Comparison of ENCODE assay signal across 21 cellular contexts in genomic region chr16:46903255-46903905, GRCh38. TPM values are rescaled to one million over a fixed set of nuclear protein-coding genes. Genes with fewer than 3 reads are reported as not detected.
DNase-seq lines count a peak whose midpoint lies in the region; ATAC-seq, FAIRE-seq and TF ChIP-seq lines count a peak whose summit lies in the region.
"Had no signal": no experiment of that assay in that cellular context is flagged by ENCODE, and none has a peak within 500 bp of the region (broad histone marks: within the 10 kb centered on the region; RNA-seq: fewer than 3 reads in every experiment).

No MANE protein-coding gene starts in this region.

- H3K4me3 ChIP-seq in HepG2 (replicated peaks in 1 of 3; ENCODE audit: insufficient read depth in 1 of 3, low read depth in 2 of 3, low read length in 3 of 3) (no peak overlapping the region), right lobe of liver (no peak overlapping the region), esophagus (ENCODE audit: low read depth in 1 of 2, low read length in 2 of 2) (no peak overlapping the region), mucosa of descending colon (no peak overlapping the region), transverse colon (no peak overlapping the region)
- H3K4me3 ChIP-seq: A549 had no signal

- no peak overlapping the region for H3K9ac ChIP-seq in HepG2 (ENCODE audit: insufficient read depth, low read depth, low read length)

- H3K4me1 ChIP-seq in HepG2 (ENCODE audit: insufficient read depth, low read length) (peaks cover 33% of the 10 kb centered on the region), right lobe of liver (no peaks in the 10 kb centered on the region), esophagus (ENCODE audit: control insufficient read depth in 2 of 2, insufficient read depth in 2 of 2, low read length in 1 of 2) (peaks cover 13 to 35% of the 10 kb centered on the region in 2 donors), mucosa of descending colon (ENCODE audit: low read depth) (peaks cover 6% of the 10 kb centered on the region), transverse colon (peaks cover 0 to 20% (median 16%) of the 10 kb centered on the region in 4 donors)
- H3K4me1 ChIP-seq: A549 had no signal

- no peaks in the 10 kb centered on the region for H3K9me3 Mint-ChIP-seq in HFFc6
- H3K9me3 Mint-ChIP-seq: CD4-positive, alpha-beta T cell had no signal

- TF ChIP-seq POLR2A in HepG2 (IDR thresholded peaks at IDR 0.05; ENCODE audit: insufficient read depth in 1 of 2, low read depth in 2 of 2, low read length in 2 of 2) (no peak; a peak in 1 of 4 replicates), right lobe of liver (IDR thresholded peaks at IDR 0.05) (no peak), transverse colon (IDR thresholded peaks at IDR 0.05) (no peak)

- CTCF ChIA-PET in HepG2 (lab: Yijun Ruan, JAX; ENCODE audit: low intra/inter-chr PET ratio, low total read pairs): no interaction called here

- no peak for FAIRE-seq in HepG2 (lab: Jason Lieb, UNC)
- FAIRE-seq in frontal cortex (lab: Jason Lieb, UNC): no peak
- FAIRE-seq: A549 had no signal

- POLR2A ChIA-PET in HepG2 (lab: Yijun Ruan, JAX): interaction anchor here (1.6 to 11.7 kb wide), 2 partner anchors 18 to 39 kb away, joined by 5 to 133 read pairs; partner anchors contain the start of gene GPT2

- no peak for DNase-seq in HepG2 (ENCODE audit: low spot score)
- DNase-seq in right lobe of liver: no peak
- DNase-seq in mucosa of descending colon: peak in 2 of 3 donors; percentile 62 to 79
- peak; percentile 74 for DNase-seq in transverse colon
- no peak for DNase-seq in HFFc6
- DNase-seq in frontal cortex (ENCODE audit: low spot score in 2 of 2): no peak
- DNase-seq: AML-193; Calu3; CD4-positive, alpha-beta T cell; DMS79 treated with DMSO at 0.1 percent for 48 hours; GF-D8; GOT3; H7; IMR-90 had no signal

- no peaks in the 10 kb centered on the region for H3K27me3 ChIP-seq in HepG2 (ENCODE audit: control insufficient read depth in 1 of 2, insufficient read depth in 2 of 2, low read length in 2 of 2)
- no peaks in the 10 kb centered on the region for H3K27me3 ChIP-seq in right lobe of liver
- no peaks in the 10 kb centered on the region for H3K27me3 ChIP-seq in esophagus (ENCODE audit: control insufficient read depth in 1 of 2, insufficient read depth in 2 of 2, low read length in 2 of 2)
- no peaks in the 10 kb centered on the region for H3K27me3 ChIP-seq in transverse colon

- H3K4me2 ChIP-seq in HepG2 (ENCODE audit: low read depth, low read length): no peak overlapping the region
- H3K4me2 ChIP-seq: A549 had no signal

- intact Hi-C loops in HepG2 (cut with micrococcal nuclease; ENCODE audit: unreplicated experiment): no loop called here
- intact Hi-C loops in right lobe of liver (cut with DNase I): no loop called here
- intact Hi-C loops in mucosa of descending colon (cut with DNase I, micrococcal nuclease): no loop called here
- intact Hi-C loops in transverse colon (cut with DNase I; ENCODE audit: low total_unique reads): no loop called here

- TF ChIP-seq EP300 in HepG2 (IDR thresholded peaks at IDR 0.05; ENCODE audit: low read depth in 2 of 2, low read length in 2 of 2) (no peak), HepG2 (CRISPR knock-in tag; IDR thresholded peaks at IDR 0.05; ENCODE audit: borderline replicate concordance) (no peak), transverse colon (IDR thresholded peaks at IDR 0.05; ENCODE audit: low read depth) (no peak)

- H2AFZ ChIP-seq in HepG2 (ENCODE audit: low read length): no peak overlapping the region

- peaks cover 7% of the 10 kb centered on the region; the same call in 1 of the 2 replicates for H3K36me3 Mint-ChIP-seq in HFFc6 (ENCODE audit: low read depth)

- WGBS in HepG2 (ENCODE audit: low lambda C conversion rate): 96% methylated on average over 5 of the region's 5 CpGs
- WGBS in right lobe of liver (ENCODE audit: insufficient coverage, low coverage, low lambda C conversion rate, missing lambda C conversion rate): 89% methylated on average over 5 of the region's 5 CpGs
- WGBS in esophagus, 2 donors: 69 to 72% methylated on average over 5 of the region's 5 CpGs
- 56 to 57% methylated on average over 4 to 5 of the region's 5 CpGs for WGBS in transverse colon (ENCODE audit: low coverage in 1 of 2), 2 donors

- in situ Hi-C loops in HepG2 (cut with HindIII; ENCODE audit: extremely low pct_ligation_motif_present, low pct_unique_long_range_greater_than_20kb): no loop called here
- in situ Hi-C loops in transverse colon (cut with MboI; ENCODE audit: low pct_ligation_motif_present in 1 of 4, low pct_unique_long_range_greater_than_20kb in 1 of 4, low sequenced_read_pairs in 3 of 4): no loop called here

- no peak for TF ChIP-seq RAD21 in HepG2 (CRISPR knock-in tag; IDR thresholded peaks at IDR 0.05)

- H3K79me2 ChIP-seq in HepG2 (ENCODE audit: insufficient read depth, low read length): peaks cover 11% of the 10 kb centered on the region

- peaks cover 28% of the 10 kb centered on the region; the same call in 1 of the 2 replicates for H4K20me1 ChIP-seq in HepG2 (ENCODE audit: insufficient read depth, low read length)

- no peaks in the 10 kb centered on the region for H3K9me3 ChIP-seq in HepG2 (ENCODE audit: low read length)
- no peaks in the 10 kb centered on the region for H3K9me3 ChIP-seq in right lobe of liver
- H3K9me3 ChIP-seq in esophagus (ENCODE audit: control insufficient read depth in 2 of 2, insufficient read depth in 1 of 2, low read depth in 1 of 2, low read length in 1 of 2): no peaks in the 10 kb centered on the region
- no peaks in the 10 kb centered on the region for H3K9me3 ChIP-seq in mucosa of descending colon
- no peaks in the 10 kb centered on the region for H3K9me3 ChIP-seq in transverse colon
- H3K9me3 ChIP-seq: A549 had no signal

- H3K4me3 Mint-ChIP-seq in HFFc6: no peak overlapping the region
- H3K4me3 Mint-ChIP-seq: CD4-positive, alpha-beta T cell had no signal

- ATAC-seq in HepG2 (no peak), right lobe of liver (no peak), mucosa of descending colon (peak; percentile 95), GM19397 (IDR thresholded peaks at IDR 0.05; ENCODE audit: unreplicated experiment) (no peak)
- ATAC-seq: A549, HCT116 had no signal

- no peak overlapping the region for H3K27ac Mint-ChIP-seq in HFFc6
- H3K27ac Mint-ChIP-seq: CD4-positive, alpha-beta T cell had no signal

- peaks cover 70 to 85% of the 10 kb centered on the region in 2 experiments for H3K36me3 ChIP-seq in HepG2 (replicated peaks in 1 of 2; ENCODE audit: control insufficient read depth in 1 of 2, insufficient read depth in 2 of 2, low read length in 2 of 2)
- peaks cover 0 to 55% (median 20%) of the 10 kb centered on the region in 4 donors for H3K36me3 ChIP-seq in right lobe of liver
- H3K36me3 ChIP-seq in esophagus (ENCODE audit: control insufficient read depth in 2 of 2, insufficient read depth in 2 of 2, low read length in 1 of 2): peaks cover 10 to 25% of the 10 kb centered on the region in 2 donors
- H3K36me3 ChIP-seq in mucosa of descending colon (ENCODE audit: low read depth): no peaks in the 10 kb centered on the region
- H3K36me3 ChIP-seq in transverse colon: no peaks in the 10 kb centered on the region

- H3K27ac ChIP-seq in HepG2 (ENCODE audit: extremely low read length, insufficient read depth, low read length) (peak overlapping the region; percentile 4), right lobe of liver (no peak overlapping the region), esophagus (ENCODE audit: low read depth in 2 of 2, low read length in 1 of 2) (peak overlapping the region; percentile 52 to 86), transverse colon (peak overlapping the region; percentile 61 to 78 (median 72))
- H3K27ac ChIP-seq: 22Rv1, A549, C4-2B, HL-60 had no signal

- H3K4me1 Mint-ChIP-seq in HFFc6 (ENCODE audit: low read depth): peaks cover 12% of the 10 kb centered on the region

- H3K27me3 Mint-ChIP-seq in HFFc6 (ENCODE audit: insufficient read depth): peaks cover 2% of the 10 kb centered on the region; the same call in 1 of the 2 replicates
- H3K27me3 Mint-ChIP-seq: CD4-positive, alpha-beta T cell had no signal

- TF ChIP-seq CTCF in HepG2 (CRISPR knock-in tag; IDR thresholded peaks at IDR 0.05): no peak
- no peak for TF ChIP-seq CTCF in right lobe of liver (IDR thresholded peaks at IDR 0.05)
- TF ChIP-seq CTCF in mucosa of descending colon (IDR thresholded peaks at IDR 0.05): no peak
- TF ChIP-seq CTCF in transverse colon (IDR thresholded peaks at IDR 0.05): no peak
- no peak for TF ChIP-seq CTCF in HFFc6 (IDR thresholded peaks at IDR 0.05)

- BruUV-seq in HepG2 (replicated peaks; lab: Mats Ljungman, UMichigan): no TSS peak

TF ChIP-seq in HepG2, 621 proteins besides CTCF, POLR2A, EP300 and RAD21 (continues in another document):
- TF ChIP-seq ZNF354B (CRISPR knock-in tag; IDR thresholded peaks at IDR 0.05): no peak

RNA-seq across cellular contexts. Expression of gene GPT2, which starts 19.2 kb away (rescaled TPM):
- total RNA-seq in HepG2 (2016; rRNA removed; fragmentation: Illumina TruSeq; extraction: Trizol) (130 and 138 TPM in 2 replicates), right lobe of liver (100 to 1,000 TPM in 2 of 6 experiments, 10 to 100 TPM in 4; 30.8 to 163 (median 92.0) TPM), mucosa of descending colon (10 to 100 TPM in 2 of 3 donors, 1 to 10 TPM in 1; 9.2 to 20.8 (median 10.5) TPM), transverse colon (10 to 100 TPM; 10.9 to 29.5 (median 16.9) TPM), frontal cortex (19.6 TPM)
- total RNA-seq in HepG2 (2016; cell fraction: cytosol; rRNA removed; fragmentation: Illumina TruSeq; extraction: Trizol; ENCODE audit: low read depth): 22.1 and 23.2 TPM in 2 replicates
- 114 and 146 TPM in 2 replicates for total RNA-seq in HepG2 (2016; cell fraction: insoluble cytoplasmic fraction; rRNA removed; fragmentation: Illumina TruSeq; extraction: Trizol)
- 63.0 and 65.0 TPM in 2 replicates for total RNA-seq in HepG2 (2016; cell fraction: membrane; rRNA removed; fragmentation: Illumina TruSeq; extraction: Trizol)
- 59.4 and 71.5 TPM in 2 replicates for total RNA-seq in HepG2 (2016; cell fraction: nucleus; rRNA removed; fragmentation: Illumina TruSeq; extraction: Trizol)
- polyA plus RNA-seq in HepG2 (2011; rRNA removed) (267 and 269 TPM in 2 replicates), esophagus (10 to 100 TPM; 53.8 to 65.8 TPM)
- 182 and 277 TPM in 2 replicates for polyA plus RNA-seq in HepG2 (2011; cell fraction: cytosol; rRNA removed)
- polyA plus RNA-seq in HepG2 (2011; cell fraction: nucleus; rRNA removed): 334 and 385 TPM in 2 replicates
- polyA plus RNA-seq in HepG2 (2012): 220 and 249 TPM in 2 replicates
- polyA plus RNA-seq in HepG2 (2016; cell fraction: cytosol; fragmentation: Illumina TruSeq; extraction: Trizol; ENCODE audit: low read depth): 21.5 and 27.7 TPM in 2 replicates
- 122 and 156 TPM in 2 replicates for polyA plus RNA-seq in HepG2 (2016; cell fraction: insoluble cytoplasmic fraction; fragmentation: Illumina TruSeq; extraction: Trizol; ENCODE audit: low read depth)
- polyA plus RNA-seq in HepG2 (2016; cell fraction: membrane; fragmentation: Illumina TruSeq; extraction: Trizol; ENCODE audit: low read depth): 42.5 and 45.9 TPM in 2 replicates
- 148 and 163 TPM in 2 replicates for polyA plus RNA-seq in HepG2 (2016; cell fraction: nucleus; fragmentation: Illumina TruSeq; extraction: Trizol; ENCODE audit: insufficient read depth, low read depth)
- polyA minus RNA-seq in HepG2 (2011; rRNA and poly(A)+ RNA removed; ENCODE audit: low replicate concordance): 33.0 and 786 TPM in 2 replicates
- 198 TPM in 2 replicates for polyA minus RNA-seq in HepG2 (2011; cell fraction: cytosol; rRNA and poly(A)+ RNA removed)
- 79.2 and 86.4 TPM in 2 replicates for polyA minus RNA-seq in HepG2 (2011; cell fraction: nucleus; rRNA and poly(A)+ RNA removed)
- total RNA-seq in HFFc6 (2021; fragmentation: NEBNext Ultra II Directional; extraction: Animal tissue kit (Norgen Biotek cat#: 25700)): 10 to 100 TPM; 11.5 to 17.4 (median 14.0) TPM

Comparison
In these comparisons a context has a peak if more than half of its experiments do, and no peak if none do; other contexts are left out.
1. H3K27ac ChIP-seq: peak in HepG2 (single experiment), esophagus (2 of 2) and transverse colon (4 of 4); none in right lobe of liver (0 of 3).
2. DNase-seq: peak in mucosa of descending colon (2 of 3) and transverse colon (single experiment); none in HepG2 (single experiment), right lobe of liver (0 of 3), HFFc6 (single experiment) and frontal cortex (0 of 2).